Comparison of ENCODE assay signal across 8 cellular contexts in genomic region chrX:41734530-41734929, GRCh38.
DNase-seq lines count a peak whose midpoint lies in the region; ATAC-seq and TF ChIP-seq lines count a peak whose summit lies in the region.

No MANE protein-coding gene starts in this region.

- no peaks in the 10 kb centered on the region for H3K9me3 ChIP-seq in WERI-Rb-1 (ENCODE audit: severe bottlenecking)

- peaks cover 7% of the 10 kb centered on the region for H3K27me3 ChIP-seq in WERI-Rb-1 (ENCODE audit: insufficient read depth, low read depth, severe bottlenecking)

- no peak overlapping the region for H3K27ac ChIP-seq in WERI-Rb-1

- H3K4me3 ChIP-seq in WERI-Rb-1 (ENCODE audit: low read depth, low read length), result no peak overlapping the region

- peak; percentile 37 for ATAC-seq in HG03354 (IDR thresholded peaks at IDR 0.05; ENCODE audit: poor library complexity, severe bottlenecking, unreplicated experiment)
- no peak for ATAC-seq in GM21576 (IDR thresholded peaks at IDR 0.05; ENCODE audit: unreplicated experiment)
- no peak for ATAC-seq in HG02884 (IDR thresholded peaks at IDR 0.05; ENCODE audit: unreplicated experiment)
- ATAC-seq in HG03139 (IDR thresholded peaks at IDR 0.05; ENCODE audit: unreplicated experiment), result no peak

- peak; percentile 50 for TF ChIP-seq CTCF in WERI-Rb-1 (IDR thresholded peaks at IDR 0.05; ENCODE audit: low read depth, low read length)

- H3K36me3 ChIP-seq in WERI-Rb-1, result no peaks in the 10 kb centered on the region

- peak; percentile 2 for DNase-seq in DMS114 treated with DMSO at 0.1 percent for 48 hours (lab: John Stamatoyannopoulos, UW; ENCODE audit: unreplicated experiment)
- no peak for DNase-seq in WERI-Rb-1
- peak; percentile 15 for DNase-seq in inferior parietal cortex (ENCODE audit: extremely low spot score)
- no peak for DNase-seq in GDM1 (lab: John Stamatoyannopoulos, UW)

Comparison
In these comparisons a context has a peak if more than half of its experiments do, and no peak if none do; other contexts are left out.
1. DNase-seq: peak in DMS114 treated with DMSO at 0.1 percent for 48 hours (single experiment) and inferior parietal cortex (single experiment); none in WERI-Rb-1 (single experiment) and GDM1 (single experiment).